Comparison of ENCODE assay signal across 9 cellular contexts in genomic region chr15:38002883-38003477, GRCh38.
DNase-seq lines count a peak whose midpoint lies in the region; ATAC-seq and TF ChIP-seq lines count a peak whose summit lies in the region.
"Had no signal": no experiment of that assay in that cellular context is flagged by ENCODE, and none has a peak within 500 bp of the region (broad histone marks: within the 10 kb centered on the region; RNA-seq: fewer than 3 reads in every experiment).

No MANE protein-coding gene starts in this region.

- no peaks in the 10 kb centered on the region for H3K4me1 ChIP-seq in naive thymus-derived CD4-positive, alpha-beta T cell (ENCODE audit: control insufficient read depth in 2 of 2, insufficient read depth in 2 of 2, low read length in 2 of 2)

- peaks cover 0 to 6% (median 0%) of the 10 kb centered on the region in 5 donors for H3K36me3 Mint-ChIP-seq in naive thymus-derived CD4-positive, alpha-beta T cell
- H3K36me3 Mint-ChIP-seq: activated naive CD8-positive, alpha-beta T cell treated with anti-CD3 and anti-CD28 coated beads, Interleukin-2, amount 10 ng/mL, durations not matched to agents 7 days and 5 days had no signal

- peaks cover 0 to 24% (median 9%) of the 10 kb centered on the region in 5 donors for H3K27me3 Mint-ChIP-seq in naive thymus-derived CD4-positive, alpha-beta T cell

- ATAC-seq in HG02763 (IDR thresholded peaks at IDR 0.05; ENCODE audit: unreplicated experiment), result peak; percentile 82
- ATAC-seq in naive thymus-derived CD4-positive, alpha-beta T cell, result peak; percentile 60

- H3K27ac Mint-ChIP-seq in naive thymus-derived CD4-positive, alpha-beta T cell, result no peak overlapping the region
- H3K27ac Mint-ChIP-seq: activated naive CD8-positive, alpha-beta T cell treated with anti-CD3 and anti-CD28 coated beads, Interleukin-2, amount 10 ng/mL, durations not matched to agents 7 days and 5 days had no signal

- peak; percentile 32 to 66 for DNase-seq in NCI-H526 (lab: John Stamatoyannopoulos, UW)
- DNase-seq in NCI-H526 treated with DMSO at 0.1 percent for 48 hours (lab: John Stamatoyannopoulos, UW), result no peak
- DNase-seq in SHP77 treated with DMSO at 0.1 percent for 48 hours (lab: John Stamatoyannopoulos, UW), result peak; percentile 25
- peak; percentile 26 for DNase-seq in epithelial cell of proximal tubule (ENCODE audit: low read depth)
- no peak for DNase-seq in naive thymus-derived CD4-positive, alpha-beta T cell
- DNase-seq in activated gamma-delta T cell (lab: John Stamatoyannopoulos, UW), result no peak
- DNase-seq in cerebellum (ENCODE audit: low spot score), result no peak
- DNase-seq: activated naive CD8-positive, alpha-beta T cell treated with anti-CD3 and anti-CD28 coated beads, Interleukin-2, amount 10 ng/mL, durations not matched to agents 7 days and 5 days had no signal

- no peaks in the 10 kb centered on the region for H3K27me3 ChIP-seq in naive thymus-derived CD4-positive, alpha-beta T cell (ENCODE audit: control insufficient read depth in 2 of 2, insufficient read depth in 2 of 2, low read length in 2 of 2)

- H3K9me3 Mint-ChIP-seq in naive thymus-derived CD4-positive, alpha-beta T cell, result peaks cover 0 to 39% (median 15%) of the 10 kb centered on the region in 11 donors
- H3K9me3 Mint-ChIP-seq: activated naive CD8-positive, alpha-beta T cell treated with anti-CD3 and anti-CD28 coated beads, Interleukin-2, amount 10 ng/mL, durations not matched to agents 7 days and 5 days had no signal

- CTCF ChIA-PET in naive thymus-derived CD4-positive, alpha-beta T cell (lab: Charles Lee), result interaction anchor here (0.6 kb wide), 1 partner anchor 1436 kb away, joined by 3 read pairs; no protein-coding TSS in a partner anchor

- H3K4me3 ChIP-seq in epithelial cell of proximal tubule (ENCODE audit: low read depth, low read length), result no peak overlapping the region
- H3K4me3 ChIP-seq in naive thymus-derived CD4-positive, alpha-beta T cell (ENCODE audit: low read length), result no peak overlapping the region

- H3K9me3 ChIP-seq in naive thymus-derived CD4-positive, alpha-beta T cell (ENCODE audit: control insufficient read depth in 2 of 3, low read length in 3 of 3), result no peaks in the 10 kb centered on the region

- H3K27ac ChIP-seq in naive thymus-derived CD4-positive, alpha-beta T cell (ENCODE audit: low read depth, low read length), result no peak overlapping the region

- H3K4me1 Mint-ChIP-seq in naive thymus-derived CD4-positive, alpha-beta T cell, result no peaks in the 10 kb centered on the region
- H3K4me1 Mint-ChIP-seq: activated naive CD8-positive, alpha-beta T cell treated with anti-CD3 and anti-CD28 coated beads, Interleukin-2, amount 10 ng/mL, durations not matched to agents 7 days and 5 days had no signal

- POLR2A ChIA-PET in naive thymus-derived CD4-positive, alpha-beta T cell (lab: Charles Lee), result no interaction called here

- TF ChIP-seq CTCF in epithelial cell of proximal tubule (conservative IDR thresholded peaks at IDR 0.05; ENCODE audit: low read depth, low read length), result peak; percentile 95

- no peaks in the 10 kb centered on the region for H3K36me3 ChIP-seq in naive thymus-derived CD4-positive, alpha-beta T cell (ENCODE audit: control insufficient read depth in 2 of 3, insufficient read depth in 3 of 3, low read length in 3 of 3)

- no peak overlapping the region for H3K4me3 Mint-ChIP-seq in naive thymus-derived CD4-positive, alpha-beta T cell
- H3K4me3 Mint-ChIP-seq: activated naive CD8-positive, alpha-beta T cell treated with anti-CD3 and anti-CD28 coated beads, Interleukin-2, amount 10 ng/mL, durations not matched to agents 7 days and 5 days had no signal

- intact Hi-C loops in naive thymus-derived CD4-positive, alpha-beta T cell (cut with micrococcal nuclease), result no loop called here

Comparison
In these comparisons a context has a peak if more than half of its experiments do, and no peak if none do; other contexts are left out.
1. DNase-seq: peak in NCI-H526 (2 of 2), SHP77 treated with DMSO at 0.1 percent for 48 hours (single experiment) and epithelial cell of proximal tubule (single experiment); none in NCI-H526 treated with DMSO at 0.1 percent for 48 hours (single experiment), naive thymus-derived CD4-positive, alpha-beta T cell (0 of 9), activated gamma-delta T cell (single experiment) and cerebellum (single experiment).